Comparison of ENCODE assay signal across 40 cellular contexts in the genomic region with DNA sequence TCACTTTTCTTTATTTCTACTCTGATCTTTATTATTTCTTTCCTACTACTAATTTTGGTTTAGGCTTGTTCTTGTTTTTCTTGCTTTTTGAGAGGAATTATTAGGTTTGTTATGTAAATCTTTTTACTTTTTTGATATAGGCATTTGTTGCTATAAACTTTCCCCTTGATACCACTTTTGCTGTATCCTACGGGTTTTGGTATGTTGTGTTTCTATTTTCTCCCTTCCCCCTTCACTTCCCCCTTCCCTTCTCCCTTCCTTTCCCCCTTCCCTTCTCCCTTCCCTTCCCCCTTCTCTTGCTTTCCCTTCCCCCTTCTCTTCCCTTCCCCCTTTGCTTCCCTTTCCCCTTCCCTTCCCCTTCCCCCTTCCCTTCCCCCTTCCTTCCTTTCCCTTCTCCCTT.
"Had no signal": no experiment of that assay in that cellular context is flagged by ENCODE, and none has a peak within 500 bp of the region (broad histone marks: within the 10 kb centered on the region; RNA-seq: fewer than 3 reads in every experiment).

No MANE protein-coding gene starts in this region.

- H3K4me3 ChIP-seq: adrenal gland, ascending aorta, body of pancreas, breast epithelium, cardiac muscle cell had no signal

- H3K27ac Mint-ChIP-seq: activated naive CD4-positive, alpha-beta T cell treated with anti-CD3 and anti-CD28 coated beads for 36 hours; activated naive CD4-positive, alpha-beta T cell treated with anti-CD3 and anti-CD28 coated beads, Interleukin-2, amount 10 ng/mL, durations not matched to agents 7 days and 5 days; activated naive CD4-positive, alpha-beta T cell treated with anti-CD3 and anti-CD28 coated beads, Interleukin-2, amount 50 U/mL, for 24 hours; activated naive CD4-positive, alpha-beta T cell treated with anti-CD3 and anti-CD28 coated beads, Interleukin-2, amount 50 U/mL, for 72 hours; activated naive CD8-positive, alpha-beta T cell; activated naive CD8-positive, alpha-beta T cell treated with anti-CD3 and anti-CD28 coated beads for 36 hours; activated naive CD8-positive, alpha-beta T cell treated with anti-CD3 and anti-CD28 coated beads, Interleukin-2, amount 50 U/mL, for 24 hours; activated T-cell treated with anti-CD3 and anti-CD28 coated beads, Interleukin-2, amount 50 U/mL, for 24 hours; activated T-cell treated with anti-CD3 and anti-CD28 coated beads, Interleukin-2, amount 50 U/mL, for 72 hours; activated T-helper 1 cell treated with anti-CD3 and anti-CD28 coated beads, Interleukin-12 subunit alpha, Interleukin-12 subunit beta, Interleukin-2, Interleukin-4 antibody, amounts not matched to agents 30 ng/mL and 10 ng/mL and 1 ng/mL, durations not matched to agents 14 hours and 24 hours and 36 hours; activated T-helper 17 cell treated with anti-CD3 and anti-CD28 coated beads, Interleukin-2, amount 50 U/mL, for 72 hours; activated T-helper 2 cell treated with anti-CD3 and anti-CD28 coated beads, Interferon-gamma antibody, Interleukin-2, Interleukin-4, amounts not matched to agents 10 μg/mL and 5 μg/mL and 100 μg/mL, durations not matched to agents 14 hours and 24 hours and 36 hours; brain had no signal

- FAIRE-seq: astrocyte, bronchial epithelial cell had no signal

- H3K4me1 Mint-ChIP-seq: activated naive CD4-positive, alpha-beta T cell treated with anti-CD3 and anti-CD28 coated beads, Interleukin-2, amount 10 ng/mL, durations not matched to agents 7 days and 5 days; activated naive CD4-positive, alpha-beta T cell treated with anti-CD3 and anti-CD28 coated beads, Interleukin-2, amount 50 U/mL, for 24 hours; activated naive CD8-positive, alpha-beta T cell treated with anti-CD3 and anti-CD28 coated beads for 36 hours; activated naive CD8-positive, alpha-beta T cell treated with anti-CD3 and anti-CD28 coated beads, Interleukin-2, amount 10 ng/mL, durations not matched to agents 7 days and 5 days; activated naive CD8-positive, alpha-beta T cell treated with anti-CD3 and anti-CD28 coated beads, Interleukin-2, amount 50 U/mL, for 24 hours; activated T-helper 17 cell treated with anti-CD3 and anti-CD28 coated beads, Interleukin-2, amount 50 U/mL, for 72 hours; brain; central memory CD8-positive, alpha-beta T cell had no signal

- H3K4me3 Mint-ChIP-seq: activated naive CD4-positive, alpha-beta T cell treated with anti-CD3 and anti-CD28 coated beads for 36 hours; activated naive CD4-positive, alpha-beta T cell treated with anti-CD3 and anti-CD28 coated beads, Interleukin-2, amount 10 ng/mL, durations not matched to agents 7 days and 5 days; activated naive CD4-positive, alpha-beta T cell treated with anti-CD3 and anti-CD28 coated beads, Interleukin-2, amount 50 U/mL, for 24 hours; activated naive CD8-positive, alpha-beta T cell; activated naive CD8-positive, alpha-beta T cell treated with anti-CD3 and anti-CD28 coated beads for 36 hours; activated naive CD8-positive, alpha-beta T cell treated with anti-CD3 and anti-CD28 coated beads, Interleukin-2, amount 10 ng/mL, durations not matched to agents 7 days and 5 days; activated naive CD8-positive, alpha-beta T cell treated with anti-CD3 and anti-CD28 coated beads, Interleukin-2, amount 50 U/mL, for 24 hours; activated T-cell treated with anti-CD3 and anti-CD28 coated beads, Interleukin-2, amount 50 U/mL, for 24 hours; activated T-cell treated with anti-CD3 and anti-CD28 coated beads, Interleukin-2, amount 50 U/mL, for 4 hours; activated T-cell treated with anti-CD3 and anti-CD28 coated beads, Interleukin-2, amount 50 U/mL, for 72 hours; activated T-helper 1 cell treated with anti-CD3 and anti-CD28 coated beads, Interleukin-12 subunit alpha, Interleukin-12 subunit beta, Interleukin-2, Interleukin-4 antibody, amounts not matched to agents 30 ng/mL and 10 ng/mL and 1 ng/mL, durations not matched to agents 14 hours and 24 hours and 36 hours; activated T-helper 17 cell treated with anti-CD3 and anti-CD28 coated beads, Interleukin-2, amount 50 U/mL, for 72 hours; brain; central memory CD8-positive, alpha-beta T cell had no signal

- H3K27me3 Mint-ChIP-seq: activated naive CD4-positive, alpha-beta T cell treated with anti-CD3 and anti-CD28 coated beads, Interleukin-2, amount 10 ng/mL, durations not matched to agents 7 days and 5 days; activated naive CD4-positive, alpha-beta T cell treated with anti-CD3 and anti-CD28 coated beads, Interleukin-2, amount 50 U/mL, for 24 hours; activated naive CD8-positive, alpha-beta T cell; activated naive CD8-positive, alpha-beta T cell treated with anti-CD3 and anti-CD28 coated beads for 36 hours; activated naive CD8-positive, alpha-beta T cell treated with anti-CD3 and anti-CD28 coated beads, Interleukin-2, amount 10 ng/mL, durations not matched to agents 7 days and 5 days; activated naive CD8-positive, alpha-beta T cell treated with anti-CD3 and anti-CD28 coated beads, Interleukin-2, amount 50 U/mL, for 24 hours; activated T-cell treated with anti-CD3 and anti-CD28 coated beads, Interleukin-2, amount 50 U/mL, for 24 hours; activated T-helper 17 cell treated with anti-CD3 and anti-CD28 coated beads, Interleukin-2, amount 50 U/mL, for 72 hours; brain; central memory CD8-positive, alpha-beta T cell had no signal

- H3K36me3 Mint-ChIP-seq: activated naive CD4-positive, alpha-beta T cell treated with anti-CD3 and anti-CD28 coated beads, Interleukin-2, amount 10 ng/mL, durations not matched to agents 7 days and 5 days; activated naive CD4-positive, alpha-beta T cell treated with anti-CD3 and anti-CD28 coated beads, Interleukin-2, amount 50 U/mL, for 24 hours; activated naive CD8-positive, alpha-beta T cell; activated naive CD8-positive, alpha-beta T cell treated with anti-CD3 and anti-CD28 coated beads for 36 hours; activated naive CD8-positive, alpha-beta T cell treated with anti-CD3 and anti-CD28 coated beads, Interleukin-2, amount 10 ng/mL, durations not matched to agents 7 days and 5 days; brain had no signal

- H3K27me3 ChIP-seq: adrenal gland, ascending aorta, body of pancreas, brain microvascular endothelial cell, breast epithelium, cardiac muscle cell had no signal

- H3K27ac ChIP-seq: adrenal gland, ascending aorta, body of pancreas, brain microvascular endothelial cell, breast epithelium, cardiac muscle cell had no signal

- H3K9me3 ChIP-seq: adrenal gland, ascending aorta, body of pancreas, breast epithelium had no signal

- H3K36me3 ChIP-seq: adrenal gland, ascending aorta, brain microvascular endothelial cell, breast epithelium, cardiac muscle cell had no signal

- H3K9me3 Mint-ChIP-seq: activated naive CD4-positive, alpha-beta T cell treated with anti-CD3 and anti-CD28 coated beads, Interleukin-2, amount 10 ng/mL, durations not matched to agents 7 days and 5 days; activated naive CD4-positive, alpha-beta T cell treated with anti-CD3 and anti-CD28 coated beads, Interleukin-2, amount 50 U/mL, for 24 hours; activated naive CD8-positive, alpha-beta T cell treated with anti-CD3 and anti-CD28 coated beads, Interleukin-2, amount 50 U/mL, for 24 hours; activated T-helper 1 cell treated with anti-CD3 and anti-CD28 coated beads, Interleukin-12 subunit alpha, Interleukin-12 subunit beta, Interleukin-2, Interleukin-4 antibody, amounts not matched to agents 30 ng/mL and 10 ng/mL and 1 ng/mL, durations not matched to agents 14 hours and 24 hours and 36 hours had no signal

- H3K4me1 ChIP-seq: adrenal gland, ascending aorta, body of pancreas, breast epithelium had no signal

- ATAC-seq: activated naive CD4-positive, alpha-beta T cell treated with anti-CD3 and anti-CD28 coated beads, Interleukin-2, amount 50 U/mL, for 72 hours; activated naive CD8-positive, alpha-beta T cell treated with anti-CD3 and anti-CD28 coated beads, Interleukin-2, amount 50 U/mL, for 24 hours; activated T-cell treated with anti-CD3 and anti-CD28 coated beads, Interleukin-2, amount 50 U/mL, for 4 hours; activated T-cell treated with anti-CD3 and anti-CD28 coated beads, Interleukin-2, amount 50 U/mL, for 72 hours; activated T-helper 17 cell treated with anti-CD3 and anti-CD28 coated beads, Interleukin-2, amount 50 U/mL, for 72 hours; body of pancreas had no signal

- DNase-seq: activated effector memory CD4-positive, alpha-beta T cell treated with anti-CD3 and anti-CD28 coated beads, Interleukin-2, amount 50 U/mL, for 16 hours; activated effector memory CD4-positive, alpha-beta T cell treated with Interleukin-2 at 50 U/mL for 16 hours; activated gamma-delta T cell; activated gamma-delta T cell treated with Interleukin-2 at 50 U/mL for 16 hours; activated naive CD4-positive, alpha-beta T cell; activated naive CD4-positive, alpha-beta T cell treated with anti-CD3 and anti-CD28 coated beads for 36 hours; activated naive CD4-positive, alpha-beta T cell treated with anti-CD3 and anti-CD28 coated beads, Interleukin-2, amount 10 ng/mL, durations not matched to agents 7 days and 5 days; activated naive CD4-positive, alpha-beta T cell treated with anti-CD3 and anti-CD28 coated beads, Interleukin-2, amount 50 U/mL, for 16 hours; activated naive CD4-positive, alpha-beta T cell treated with Interleukin-2 at 50 U/mL for 16 hours; activated naive CD8-positive, alpha-beta T cell treated with anti-CD3 and anti-CD28 coated beads for 36 hours; activated naive CD8-positive, alpha-beta T cell treated with anti-CD3 and anti-CD28 coated beads, Interleukin-2, amount 10 ng/mL, durations not matched to agents 7 days and 5 days; activated naive CD8-positive, alpha-beta T cell treated with anti-CD3 and anti-CD28 coated beads, Interleukin-2, amount 50 U/mL, for 24 hours; activated T-cell treated with anti-CD3 and anti-CD28 coated beads, Interleukin-2, amount 50 U/mL, for 1 hour; activated T-cell treated with anti-CD3 and anti-CD28 coated beads, Interleukin-2, amount 50 U/mL, for 24 hours; activated T-cell treated with anti-CD3 and anti-CD28 coated beads, Interleukin-2, amount 50 U/mL, for 4 hours; activated T-cell treated with anti-CD3 and anti-CD28 coated beads, Interleukin-2, amount 50 U/mL, for 48 hours; activated T-cell treated with anti-CD3 and anti-CD28 coated beads, Interleukin-2, amount 50 U/mL, for 72 hours; adrenal gland; amniotic stem cell; amygdala; anterior cingulate cortex; aorta; body of pancreas; brain microvascular endothelial cell; caudate nucleus; central memory CD4-positive, alpha-beta T cell; cerebellar nuclear complex had no signal
